In genomic region chr19:14497347-14497921, GRCh38 we compare ENCODE assay signal across 11 cellular contexts.
DNase-seq lines count a peak whose midpoint lies in the region; TF ChIP-seq lines count a peak whose summit lies in the region.
"Had no signal": no experiment of that assay in that cellular context is flagged by ENCODE, and none has a peak within 500 bp of the region (broad histone marks: within the 10 kb centered on the region; RNA-seq: fewer than 3 reads in every experiment).

No MANE protein-coding gene starts in this region.

- peaks cover 0 to 39% (median 26%) of the 10 kb centered on the region in 4 donors for H3K4me1 ChIP-seq in tibial artery
- H3K4me1 ChIP-seq in HAP-1 = peaks cover 5% of the 10 kb centered on the region

- no peaks in the 10 kb centered on the region for H3K9me3 ChIP-seq in tibial artery
- no peaks in the 10 kb centered on the region for H3K9me3 ChIP-seq in HAP-1

- no peak for DNase-seq in activated naive CD4-positive, alpha-beta T cell (lab: John Stamatoyannopoulos, UW)
- DNase-seq in medulla oblongata (ENCODE audit: extremely low spot score) = peak; percentile 73
- no peak for DNase-seq in tibial artery
- no peak for DNase-seq in HAP-1 (ENCODE audit: low spot score in 2 of 2)
- no peak for DNase-seq in NK-92 treated with Interleukin-12 subunit alpha and Interleukin-12 subunit beta, amount 100 ng/mL, for 24 hours (lab: John Stamatoyannopoulos, UW)
- DNase-seq in NCI-H526 treated with DMSO at 0.1 percent for 48 hours (lab: John Stamatoyannopoulos, UW) = no peak
- DNase-seq: activated gamma-delta T cell treated with Interleukin-2 at 50 U/mL for 16 hours, mesendoderm, NCI-H524 treated with DMSO at 0.1 percent for 48 hours had no signal

- no peak overlapping the region for H3K27ac Mint-ChIP-seq in activated naive CD4-positive, alpha-beta T cell treated with anti-CD3 and anti-CD28 coated beads, Interleukin-2, amount 50 U/mL, for 24 hours

- H3K36me3 Mint-ChIP-seq in activated naive CD4-positive, alpha-beta T cell treated with anti-CD3 and anti-CD28 coated beads, Interleukin-2, amount 50 U/mL, for 24 hours = peaks cover 3% of the 10 kb centered on the region

- H3K27me3 ChIP-seq in tibial artery (no peaks in the 10 kb centered on the region), HAP-1 (ENCODE audit: low read depth) (no peaks in the 10 kb centered on the region)

- H3K27ac ChIP-seq in angular gyrus (ENCODE audit: low read depth, low read length) (peak overlapping the region; percentile 94), tibial artery (peak overlapping the region; percentile 56 to 72)

- intact Hi-C loops in tibial artery (cut with DNase I; ENCODE audit: low total_unique reads) = no loop called here

- H3K9me3 Mint-ChIP-seq in activated naive CD4-positive, alpha-beta T cell treated with anti-CD3 and anti-CD28 coated beads, Interleukin-2, amount 50 U/mL, for 24 hours = no peaks in the 10 kb centered on the region

- peak overlapping the region; percentile 76 for H3K4me3 Mint-ChIP-seq in activated naive CD4-positive, alpha-beta T cell treated with anti-CD3 and anti-CD28 coated beads, Interleukin-2, amount 50 U/mL, for 24 hours

- in situ Hi-C loops in HAP-1 (cut with MboI; ENCODE audit: low sequenced_read_pairs) = no loop called here

- no peaks in the 10 kb centered on the region for H3K27me3 Mint-ChIP-seq in activated naive CD4-positive, alpha-beta T cell treated with anti-CD3 and anti-CD28 coated beads, Interleukin-2, amount 50 U/mL, for 24 hours

- H3K4me1 Mint-ChIP-seq in activated naive CD4-positive, alpha-beta T cell treated with anti-CD3 and anti-CD28 coated beads, Interleukin-2, amount 50 U/mL, for 24 hours = peaks cover 30% of the 10 kb centered on the region

- no peak overlapping the region for H3K4me3 ChIP-seq in tibial artery
- H3K4me3 ChIP-seq in HAP-1 = no peak overlapping the region

- H3K36me3 ChIP-seq in tibial artery (peaks cover 0 to 5% (median 5%) of the 10 kb centered on the region in 3 donors), HAP-1 (replicated peaks) (no peaks in the 10 kb centered on the region)

- no peak for TF ChIP-seq CTCF in tibial artery (IDR thresholded peaks at IDR 0.05)
